8 cellular contexts compared by ENCODE assay signal in genomic region chr19:14135985-14136508, GRCh38. TPM values are rescaled to one million over a fixed set of nuclear protein-coding genes. Genes with fewer than 3 reads are reported as not detected.
DNase-seq lines count a peak whose midpoint lies in the region; ATAC-seq and TF ChIP-seq lines count a peak whose summit lies in the region.

No MANE protein-coding gene starts in this region.

- H4K20me1 ChIP-seq in PC-3 (ENCODE audit: low read length) (no peaks in the 10 kb centered on the region), fibroblast of lung (ENCODE audit: control insufficient read depth, extremely low read depth, insufficient read depth, low read length) (no peaks in the 10 kb centered on the region)

- H3F3A ChIP-seq in PC-3 (ENCODE audit: low read length, unreplicated experiment): no peaks in the 10 kb centered on the region

- H3K79me2 ChIP-seq in PC-3 (ENCODE audit: low read length) (peaks cover 45% of the 10 kb centered on the region), fibroblast of lung (ENCODE audit: control insufficient read depth, insufficient read depth, low read length) (peaks cover 13% of the 10 kb centered on the region)

- H3K9me2 ChIP-seq in PC-3 (replicated peaks; ENCODE audit: low read length): no peaks in the 10 kb centered on the region

- intact Hi-C loops in PC-3 (cut with micrococcal nuclease) (loop anchor here (2.0 to 10.0 kb wide), 5 partner anchors 55 to 339 kb away; partner anchors contain the start of genes ADGRE5, ADGRL1 and PTGER1), sciatic nerve (cut with DNase I) (loop anchor here (10.0 kb wide), 1 partner anchor 51 kb away; the partner anchor contains the start of gene C19orf67), thyroid gland (cut with DNase I) (no loop called here)

- H3K27ac ChIP-seq in PC-3 (ENCODE audit: low read length) (no peak overlapping the region), fibroblast of lung (ENCODE audit: insufficient read depth, low read length) (peak overlapping the region; percentile 52), thyroid gland (no peak overlapping the region)

- H3K27me3 ChIP-seq in PC-3 (ENCODE audit: low read length): no peaks in the 10 kb centered on the region
- no peaks in the 10 kb centered on the region for H3K27me3 ChIP-seq in fibroblast of lung (ENCODE audit: control insufficient read depth, insufficient read depth, low read length)
- no peaks in the 10 kb centered on the region for H3K27me3 ChIP-seq in thyroid gland

- H2AFZ ChIP-seq in PC-3 (ENCODE audit: low read length): peak overlapping the region; percentile 75
- peak overlapping the region; percentile 83 for H2AFZ ChIP-seq in fibroblast of lung (ENCODE audit: low read length)

- peak overlapping the region; percentile 85 for H3K4me2 ChIP-seq in PC-3 (ENCODE audit: low read length)
- peak overlapping the region; percentile 89 for H3K4me2 ChIP-seq in fibroblast of lung (ENCODE audit: extremely low read depth, insufficient read depth, low read length)

- WGBS in thyroid gland, 2 donors: 0 to 1% methylated on average over 24 to 27 of the region's 38 CpGs

- BruUV-seq in PC-3 (replicated peaks; lab: Mats Ljungman, UMichigan): no TSS peak

- TF ChIP-seq CTCF in GM13976 (IDR thresholded peaks at IDR 0.05; ENCODE audit: borderline replicate concordance, control extremely low read depth, extremely low read depth, insufficient read depth, missing control alignments): no peak
- no peak for TF ChIP-seq CTCF in PC-3 (conservative IDR thresholded peaks at IDR 0.05; ENCODE audit: low read depth, low read length)
- TF ChIP-seq CTCF in fibroblast of lung (conservative IDR thresholded peaks at IDR 0.05 in 1 of 2, IDR thresholded peaks at IDR 0.05 in 1 of 2; ENCODE audit: low read depth in 1 of 2, low read length in 2 of 2): no peak
- TF ChIP-seq CTCF in thyroid gland (IDR thresholded peaks at IDR 0.05): no peak

- POLR2A ChIA-PET in PC-3 (lab: Charles Lee; ENCODE audit: unreplicated experiment): interaction anchor here (0.5 to 1.0 kb wide), 3 partner anchors 18 to 1123 kb away, joined by 3 to 6 read pairs (median 3); partner anchors contain the start of gene PRKACA

- H3K4me1 ChIP-seq in PC-3 (ENCODE audit: insufficient read depth, low read length) (peaks cover 20% of the 10 kb centered on the region), fibroblast of lung (ENCODE audit: control insufficient read depth, extremely low read depth, insufficient read depth, low read length) (peaks cover 5% of the 10 kb centered on the region), thyroid gland (peaks cover 27 to 28% of the 10 kb centered on the region in 2 donors)

- H3K9ac ChIP-seq in PC-3 (ENCODE audit: low read length) (peak overlapping the region; percentile 87), fibroblast of lung (ENCODE audit: insufficient read depth, low read length) (peak overlapping the region; percentile 55)

- peak; percentile 36 for DNase-seq in GM13976 (ENCODE audit: low spot score)
- DNase-seq in PC-3: no peak
- no peak for DNase-seq in fibroblast of lung (ENCODE audit: low read depth in 2 of 2)
- peak; percentile 69 for DNase-seq in sciatic nerve (ENCODE audit: low spot score)
- DNase-seq in NCI-H1930 (lab: John Stamatoyannopoulos, UW): no peak
- DNase-seq in effector CD4-positive, alpha-beta T cell: no peak
- DNase-seq in thyroid gland: no peak
- no peak for DNase-seq in NCI-H510A treated with DMSO at 0.1 percent for 48 hours (lab: John Stamatoyannopoulos, UW)

- TF ChIP-seq POLR2A in thyroid gland (IDR thresholded peaks at IDR 0.05): peak in 1 of 2 donors; percentile 24

- ATAC-seq in PC-3: no peak
- ATAC-seq in sciatic nerve: no peak

- H3K4me3 ChIP-seq in PC-3 (ENCODE audit: low read length) (peak overlapping the region; percentile 83), fibroblast of lung (replicated peaks in 1 of 4; ENCODE audit: control extremely low read depth in 1 of 4, insufficient read depth in 1 of 4, low read depth in 3 of 4, low read length in 4 of 4) (peak overlapping the region; percentile 60 to 77 (median 73)), thyroid gland (replicated peaks in 1 of 3) (peak overlapping the region in 1 of 3 donors; percentile 39)

- H3K9me3 ChIP-seq in PC-3 (ENCODE audit: low read length) (no peaks in the 10 kb centered on the region), fibroblast of lung (ENCODE audit: control insufficient read depth, insufficient read depth, low read depth, low read length) (no peaks in the 10 kb centered on the region), thyroid gland (no peaks in the 10 kb centered on the region)

- CTCF ChIA-PET in PC-3 (lab: Charles Lee): interaction anchor here (0.5 to 1.7 kb wide), 25 partner anchors 9 to 551 kb away, joined by 3 to 32 read pairs (median 4); partner anchors contain the start of genes ADGRE5, IL27RA, MISP3 and PRKACA

- in situ Hi-C loops in GM13976 (cut with MboI; ENCODE audit: low sequenced_read_pairs, unreplicated experiment): no loop called here

- H3K36me3 ChIP-seq in PC-3 (ENCODE audit: low read depth, low read length) (peaks cover 9% of the 10 kb centered on the region; the same call in 1 of the 2 replicates), fibroblast of lung (ENCODE audit: control insufficient read depth, insufficient read depth, low read length) (no peaks in the 10 kb centered on the region), thyroid gland (no peaks in the 10 kb centered on the region)

RNA-seq across cellular contexts. Expression of gene ASF1B, which starts 0.3 kb away (rescaled TPM):
- total RNA-seq in PC-3 (2014; rRNA removed): 71.2 and 84.7 TPM in 2 replicates
- 0.26 and 2.6 TPM in 2 replicates for total RNA-seq in fibroblast of lung
- polyA plus RNA-seq in fibroblast of lung: 6.5 and 26.2 TPM in 2 replicates
- polyA plus RNA-seq in fibroblast of lung (2012): 6.4 and 27.2 TPM in 2 replicates
- polyA minus RNA-seq in fibroblast of lung (ENCODE audit: low replicate concordance): 5.1 and 35.9 TPM in 2 replicates
- 0.22 TPM for total RNA-seq in sciatic nerve
- 1 to 10 TPM in 2 of 4 donors, under 1 TPM in 2; 0.54 to 2.6 (median 0.95) TPM for total RNA-seq in thyroid gland

RNA-seq across cellular contexts. Expression of gene PRKACA, which starts 18.5 kb away (rescaled TPM):
- 50.2 and 72.9 TPM in 2 replicates for total RNA-seq in PC-3 (2014; rRNA removed)
- total RNA-seq in fibroblast of lung: 30.6 and 43.6 TPM in 2 replicates
- 67.4 and 104 TPM in 2 replicates for polyA plus RNA-seq in fibroblast of lung
- 82.7 and 108 TPM in 2 replicates for polyA plus RNA-seq in fibroblast of lung (2012)
- 109 and 215 TPM in 2 replicates for polyA minus RNA-seq in fibroblast of lung (ENCODE audit: low replicate concordance)
- total RNA-seq in sciatic nerve: 78.0 TPM
- 10 to 100 TPM; 33.2 to 69.4 (median 55.5) TPM for total RNA-seq in thyroid gland

RNA-seq across cellular contexts. Expression of gene SAMD1, which starts 45.5 kb away (rescaled TPM):
- 62.2 and 90.5 TPM in 2 replicates for total RNA-seq in PC-3 (2014; rRNA removed)
- 19.0 and 24.1 TPM in 2 replicates for total RNA-seq in fibroblast of lung
- polyA plus RNA-seq in fibroblast of lung: 7.3 and 14.5 TPM in 2 replicates
- polyA plus RNA-seq in fibroblast of lung (2012): 17.3 and 32.4 TPM in 2 replicates
- 20.4 and 24.4 TPM in 2 replicates for polyA minus RNA-seq in fibroblast of lung (ENCODE audit: low replicate concordance)
- total RNA-seq in sciatic nerve: 22.2 TPM
- total RNA-seq in thyroid gland: 10 to 100 TPM; 15.2 to 27.3 (median 22.7) TPM

RNA-seq across cellular contexts. Expression of gene C19orf67, which starts 50.5 kb away (rescaled TPM):
- not detected in 2 replicates for total RNA-seq in PC-3 (2014; rRNA removed)
- not detected in 2 replicates for total RNA-seq in fibroblast of lung
- polyA plus RNA-seq in fibroblast of lung: not detected in 2 replicates
- not detected in 2 replicates for polyA plus RNA-seq in fibroblast of lung (2012)
- not detected in 2 replicates for polyA minus RNA-seq in fibroblast of lung (ENCODE audit: low replicate concordance)
- total RNA-seq in sciatic nerve: not detected
- total RNA-seq in thyroid gland: not detected

Comparison
In these comparisons a context has a peak if more than half of its experiments do, and no peak if none do; other contexts are left out.
1. DNase-seq: peak in GM13976 (single experiment) and sciatic nerve (single experiment); none in PC-3 (single experiment), fibroblast of lung (0 of 2), NCI-H1930 (0 of 2), effector CD4-positive, alpha-beta T cell (single experiment), thyroid gland (0 of 2) and NCI-H510A treated with DMSO at 0.1 percent for 48 hours (single experiment).
2. RNA of gene ASF1B, which starts 0.3 kb away (total RNA-seq): 71.2 to 84.7 TPM in PC-3; 0.26 to 2.6 TPM in fibroblast of lung, 0.54 to 2.6 TPM in thyroid gland and 0.22 TPM in sciatic nerve (single experiment); every median in the first group is over 10 times any median in the second.